Comparison of ENCODE assay signal across 12 cellular contexts in the genomic region with DNA sequence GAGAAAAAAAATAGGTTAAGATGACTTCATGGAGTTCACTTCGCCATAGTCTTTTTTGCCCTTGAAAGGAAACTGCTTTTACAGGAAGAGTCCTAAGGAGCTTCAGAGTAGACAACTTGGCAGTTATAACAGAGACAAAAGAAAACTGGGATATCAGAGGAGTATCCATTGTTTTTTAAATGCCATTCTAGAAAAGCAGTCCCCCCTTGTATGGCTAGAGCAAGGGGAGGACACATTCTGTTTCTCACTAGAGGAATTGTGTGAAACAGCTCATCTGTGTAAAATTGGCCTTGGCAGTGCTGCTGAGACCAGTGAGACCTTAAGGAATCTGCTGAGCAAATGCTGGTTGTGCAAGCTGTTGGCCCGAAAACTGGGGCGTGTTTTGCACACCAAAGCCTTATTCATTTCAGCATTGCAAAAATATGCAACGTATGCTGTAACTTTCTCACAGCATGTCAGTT.
DNase-seq lines count a peak whose midpoint lies in the region; ATAC-seq and TF ChIP-seq lines count a peak whose summit lies in the region.
"Had no signal": no experiment of that assay in that cellular context is flagged by ENCODE, and none has a peak within 500 bp of the region (broad histone marks: within the 10 kb centered on the region; RNA-seq: fewer than 3 reads in every experiment).

No MANE protein-coding gene starts in this region.

- no peak for TF ChIP-seq CTCF in colonic mucosa (IDR thresholded peaks at IDR 0.05)

- peak; percentile 38 for ATAC-seq in left colon
- no peak for ATAC-seq in activated CD8-positive, alpha-beta T cell treated with anti-CD3 and anti-CD28 coated beads, Interleukin-2, amount 10 ng/mL, durations not matched to agents 7 days and 5 days
- no peak for ATAC-seq in activated naive CD4-positive, alpha-beta T cell treated with anti-CD3 and anti-CD28 coated beads, Interleukin-2, amount 50 U/mL, for 72 hours

- H3K9me3 ChIP-seq in HUES64 (ENCODE audit: insufficient read depth, low read depth, low read length) (no peaks in the 10 kb centered on the region), colonic mucosa (no peaks in the 10 kb centered on the region), skeletal muscle tissue (ENCODE audit: control insufficient read depth in 3 of 3, low read length in 3 of 3) (no peaks in the 10 kb centered on the region)
- H3K9me3 ChIP-seq: SJCRH30 had no signal

- H3K27ac ChIP-seq in HUES64 (ENCODE audit: low read depth, low read length): peak overlapping the region; percentile 46; the same call in 1 of the 2 replicates
- H3K27ac ChIP-seq in colonic mucosa: peak overlapping the region; percentile 18
- H3K27ac ChIP-seq in skeletal muscle tissue (ENCODE audit: low read depth, low read length): peak overlapping the region; percentile 53
- H3K27ac ChIP-seq: cardiac muscle cell, SJCRH30 had no signal

- no peak for DNase-seq in colonic mucosa
- peak in 1 of 2 donors; percentile 48 for DNase-seq in left colon
- no peak for DNase-seq in activated CD8-positive, alpha-beta T cell treated with anti-CD3 and anti-CD28 coated beads, Interleukin-2, amount 10 ng/mL, durations not matched to agents 7 days and 5 days
- no peak for DNase-seq in NCI-H446 treated with DMSO at 0.1 percent for 48 hours (lab: John Stamatoyannopoulos, UW)
- no peak for DNase-seq in activated naive CD4-positive, alpha-beta T cell treated with anti-CD3 and anti-CD28 coated beads, Interleukin-2, amount 50 U/mL, for 72 hours (ENCODE audit: low spot score in 2 of 2)
- no peak for DNase-seq in stimulated activated CD4-positive, alpha-beta T cell treated with anti-CD3 and anti-CD28 coated beads, Interleukin-4, amount 100 ng/mL, for 1 hour
- DNase-seq: activated CD4-positive, alpha-beta T cell treated with anti-CD3 and anti-CD28 coated beads, Interleukin-2, amount 50 U/mL, for 4 hours; NCI-H1105 treated with DMSO at 0.1 percent for 48 hours; SJCRH30 had no signal

- no peak overlapping the region for H3K27ac Mint-ChIP-seq in activated CD8-positive, alpha-beta T cell treated with anti-CD3 and anti-CD28 coated beads, Interleukin-2, amount 10 ng/mL, durations not matched to agents 7 days and 5 days
- no peak overlapping the region for H3K27ac Mint-ChIP-seq in activated naive CD4-positive, alpha-beta T cell treated with anti-CD3 and anti-CD28 coated beads, Interleukin-2, amount 50 U/mL, for 72 hours

- no peak overlapping the region for H3K9ac ChIP-seq in HUES64 (ENCODE audit: low read depth, low read length)
- H3K9ac ChIP-seq in colonic mucosa (ENCODE audit: low read depth in 2 of 2, low read length in 2 of 2): no peak overlapping the region
- peak overlapping the region in 1 of 3 donors; percentile 13 for H3K9ac ChIP-seq in skeletal muscle tissue (ENCODE audit: low read depth in 1 of 3, low read length in 3 of 3)

- H3K4me3 ChIP-seq in HUES64 (ENCODE audit: low read length): no peak overlapping the region
- no peak overlapping the region for H3K4me3 ChIP-seq in colonic mucosa
- H3K4me3 ChIP-seq in skeletal muscle tissue (ENCODE audit: low read length in 3 of 3): no peak overlapping the region
- H3K4me3 ChIP-seq: cardiac muscle cell, SJCRH30 had no signal

- no peaks in the 10 kb centered on the region for H3K9me3 Mint-ChIP-seq in activated CD8-positive, alpha-beta T cell treated with anti-CD3 and anti-CD28 coated beads, Interleukin-2, amount 10 ng/mL, durations not matched to agents 7 days and 5 days (ENCODE audit: insufficient read depth)
- no peaks in the 10 kb centered on the region for H3K9me3 Mint-ChIP-seq in activated naive CD4-positive, alpha-beta T cell treated with anti-CD3 and anti-CD28 coated beads, Interleukin-2, amount 50 U/mL, for 72 hours

- H3K36me3 ChIP-seq in HUES64 (ENCODE audit: insufficient read depth, low read length) (no peaks in the 10 kb centered on the region; the same call in 1 of the 2 replicates), colonic mucosa (no peaks in the 10 kb centered on the region), skeletal muscle tissue (ENCODE audit: control insufficient read depth in 3 of 3, insufficient read depth in 3 of 3, low read length in 3 of 3) (peaks cover 0 to 2% (median 0%) of the 10 kb centered on the region in 3 donors)
- H3K36me3 ChIP-seq: cardiac muscle cell, SJCRH30 had no signal

- 83% methylated on average over 4 of the region's 4 CpGs for WGBS in HUES64

- peaks cover 27% of the 10 kb centered on the region for H3K36me3 Mint-ChIP-seq in activated CD8-positive, alpha-beta T cell treated with anti-CD3 and anti-CD28 coated beads, Interleukin-2, amount 10 ng/mL, durations not matched to agents 7 days and 5 days (ENCODE audit: low read depth)
- H3K36me3 Mint-ChIP-seq in activated naive CD4-positive, alpha-beta T cell treated with anti-CD3 and anti-CD28 coated beads, Interleukin-2, amount 50 U/mL, for 72 hours: peaks cover 0 to 9% of the 10 kb centered on the region in 2 donors

- POLR2A ChIA-PET in activated CD8-positive, alpha-beta T cell treated with anti-CD3 and anti-CD28 coated beads, Interleukin-2, amount 10 ng/mL, durations not matched to agents 7 days and 5 days (lab: Charles Lee): no interaction called here

- intact Hi-C loops in colonic mucosa (cut with DNase I): no loop called here
- intact Hi-C loops in left colon (cut with DNase I, micrococcal nuclease): no loop called here

- CTCF ChIA-PET in activated CD8-positive, alpha-beta T cell treated with anti-CD3 and anti-CD28 coated beads, Interleukin-2, amount 10 ng/mL, durations not matched to agents 7 days and 5 days (lab: Charles Lee): no interaction called here

- H3K4me1 ChIP-seq in HUES64 (ENCODE audit: insufficient read depth, low read length): peaks cover 58% of the 10 kb centered on the region
- H3K4me1 ChIP-seq in colonic mucosa: no peaks in the 10 kb centered on the region
- peaks cover 26 to 31% (median 29%) of the 10 kb centered on the region in 3 donors for H3K4me1 ChIP-seq in skeletal muscle tissue (ENCODE audit: control insufficient read depth in 3 of 3, insufficient read depth in 3 of 3, low read length in 3 of 3)
- H3K4me1 ChIP-seq: SJCRH30 had no signal

- H3K4me3 Mint-ChIP-seq in activated CD8-positive, alpha-beta T cell treated with anti-CD3 and anti-CD28 coated beads, Interleukin-2, amount 10 ng/mL, durations not matched to agents 7 days and 5 days: no peak overlapping the region

- H3K27me3 ChIP-seq in HUES64 (ENCODE audit: insufficient read depth, low read length) (no peaks in the 10 kb centered on the region), colonic mucosa (no peaks in the 10 kb centered on the region), skeletal muscle tissue (ENCODE audit: control insufficient read depth in 3 of 3, insufficient read depth in 3 of 3, low read length in 3 of 3) (no peaks in the 10 kb centered on the region)
- H3K27me3 ChIP-seq: cardiac muscle cell, SJCRH30 had no signal

- no peaks in the 10 kb centered on the region for H3K27me3 Mint-ChIP-seq in activated CD8-positive, alpha-beta T cell treated with anti-CD3 and anti-CD28 coated beads, Interleukin-2, amount 10 ng/mL, durations not matched to agents 7 days and 5 days (ENCODE audit: low read depth)

- H3K4me1 Mint-ChIP-seq in activated CD8-positive, alpha-beta T cell treated with anti-CD3 and anti-CD28 coated beads, Interleukin-2, amount 10 ng/mL, durations not matched to agents 7 days and 5 days (ENCODE audit: low read depth): no peaks in the 10 kb centered on the region
